In genomic region chr3:62139957-62140356, GRCh38 we compare ENCODE assay signal across 24 cellular contexts.
DNase-seq lines count a peak whose midpoint lies in the region; ATAC-seq and TF ChIP-seq lines count a peak whose summit lies in the region.
"Had no signal": no experiment of that assay in that cellular context is flagged by ENCODE, and none has a peak within 500 bp of the region (broad histone marks: within the 10 kb centered on the region; RNA-seq: fewer than 3 reads in every experiment).

No MANE protein-coding gene starts in this region.

- no peak for TF ChIP-seq CTCF in NB4 (IDR thresholded peaks at IDR 0.05; ENCODE audit: low read depth, low read length)
- TF ChIP-seq CTCF in astrocyte of the spinal cord (IDR thresholded peaks at IDR 0.05; ENCODE audit: low read depth, low read length), result no peak
- no peak for TF ChIP-seq CTCF in left lung (IDR thresholded peaks at IDR 0.05)

- H3K4me1 ChIP-seq in left lung, result no peaks in the 10 kb centered on the region

- peak; percentile 41 for ATAC-seq in left lung
- no peak for ATAC-seq in HG03460 (IDR thresholded peaks at IDR 0.05; ENCODE audit: unreplicated experiment)
- ATAC-seq: natural killer cell treated with Interleukin-12 subunit alpha and Interleukin-12 subunit beta and Interleukin-15 and Interleukin-18, amount 100 ng/mL, for 72 hours; PC-3; stimulated activated naive B cell treated with anti-CD40 and anti-IgM and Interleukin-4, amounts not matched to agents 10 μg/mL and 1 μg/mL and 100 μg/mL, for 72 hours had no signal

- intact Hi-C loops in left lung (cut with DNase I), result no loop called here

- in situ Hi-C loops in astrocyte of the spinal cord (cut with HindIII; ENCODE audit: low sequenced_read_pairs), result no loop called here

- H3K4me3 ChIP-seq in NB4 (ENCODE audit: low read depth, low read length) (no peak overlapping the region), astrocyte of the spinal cord (ENCODE audit: low read depth, low read length) (no peak overlapping the region), left lung (no peak overlapping the region)
- H3K4me3 ChIP-seq: hepatocyte, MG63, psoas muscle, SK-N-MC had no signal

- H3K9me3 ChIP-seq in left lung, result no peaks in the 10 kb centered on the region
- H3K9me3 ChIP-seq: MG63, psoas muscle had no signal

- no peaks in the 10 kb centered on the region for H3K36me3 ChIP-seq in left lung
- H3K36me3 ChIP-seq: MG63 had no signal

- no peaks in the 10 kb centered on the region for H3K27me3 ChIP-seq in left lung
- H3K27me3 ChIP-seq: hepatocyte, MG63 had no signal

- TF ChIP-seq POLR2A in NB4 (IDR thresholded peaks at IDR 0.05; ENCODE audit: extremely low read depth, insufficient read length), result no peak

- DNase-seq in EH (ENCODE audit: low read depth) (peak; percentile 23), NB4 (ENCODE audit: low read depth) (peak; percentile 15), astrocyte of the spinal cord (ENCODE audit: low read depth, low spot score) (peak; percentile 18), left lung (no peak), Ammon's horn (ENCODE audit: low spot score) (no peak), dermis blood vessel endothelial cell (no peak)
- no peak for DNase-seq in stimulated activated CD4-positive, alpha-beta T cell treated with anti-CD3 and anti-CD28 coated beads, Interleukin-4, amount 100 ng/mL, for 24 hours
- DNase-seq: activated CD4-positive, alpha-beta T cell treated with anti-CD3 and anti-CD28 coated beads, Interleukin-2, amount 10 ng/mL, durations not matched to agents 24 days and 14 days; activated CD8-positive, alpha-beta memory T cell treated with anti-CD3 and anti-CD28 coated beads, Interleukin-2, amount 50 U/mL, for 48 hours; activated gamma-delta T cell treated with Interleukin-2 at 50 U/mL for 16 hours; DMS153; erythroblast; kidney; MG63; NCI-H1930; NCI-H524 treated with DMSO at 0.1 percent for 48 hours; PC-3; psoas muscle; stimulated activated CD4-positive, alpha-beta T cell treated with anti-CD3 and anti-CD28 coated beads, Interleukin-12 subunit alpha, Interleukin-12 subunit beta, amount 100 ng/mL, for 4 hours; stimulated activated naive B cell treated with anti-CD40 and anti-IgM and Interleukin-4, amounts not matched to agents 10 μg/mL and 1 μg/mL and 100 μg/mL, for 72 hours had no signal

- H3K27ac ChIP-seq in left lung, result no peak overlapping the region
- H3K27ac ChIP-seq: hepatocyte, psoas muscle, SK-N-MC had no signal

Comparison
In these comparisons a context has a peak if more than half of its experiments do, and no peak if none do; other contexts are left out.
1. DNase-seq: peak in EH (single experiment), NB4 (single experiment) and astrocyte of the spinal cord (single experiment); none in left lung (0 of 2), stimulated activated CD4-positive, alpha-beta T cell treated with anti-CD3 and anti-CD28 coated beads, Interleukin-4, amount 100 ng/mL, for 24 hours (single experiment), Ammon's horn (single experiment) and dermis blood vessel endothelial cell (single experiment).